Comparison of ENCODE assay signal across 29 cellular contexts in genomic region chr20:51368461-51369211, GRCh38.
DNase-seq lines count a peak whose midpoint lies in the region; ATAC-seq, FAIRE-seq and TF ChIP-seq lines count a peak whose summit lies in the region.
"Had no signal": no experiment of that assay in that cellular context is flagged by ENCODE, and none has a peak within 500 bp of the region (broad histone marks: within the 10 kb centered on the region; RNA-seq: fewer than 3 reads in every experiment).

No MANE protein-coding gene starts in this region.

- no peaks in the 10 kb centered on the region for H3K36me3 Mint-ChIP-seq in stimulated activated effector memory CD8-positive, alpha-beta T cell treated with anti-CD3 and anti-CD28 coated beads, Interleukin-12 subunit alpha, Interleukin-12 subunit beta, amount 100 ng/mL, for 72 hours
- H3K36me3 Mint-ChIP-seq: CD8-positive, alpha-beta T cell had no signal

- peaks cover 16% of the 10 kb centered on the region for H3K4me1 Mint-ChIP-seq in stimulated activated effector memory CD8-positive, alpha-beta T cell treated with anti-CD3 and anti-CD28 coated beads, Interleukin-12 subunit alpha, Interleukin-12 subunit beta, amount 100 ng/mL, for 72 hours

- peak; percentile 36 for DNase-seq in H4 (ENCODE audit: low spot score)
- peak; percentile 35 for DNase-seq in RCC 7860 (ENCODE audit: low spot score)
- peak; percentile 60 for DNase-seq in fibroblast of mammary gland (ENCODE audit: low read depth)
- DNase-seq in stimulated activated effector memory CD8-positive, alpha-beta T cell treated with anti-CD3 and anti-CD28 coated beads, Interleukin-12 subunit alpha, Interleukin-12 subunit beta, amount 100 ng/mL, for 72 hours (ENCODE audit: low spot score in 2 of 2), result no peak
- no peak for DNase-seq in NCI-H510A (lab: John Stamatoyannopoulos, UW)
- DNase-seq: activated CD4-positive, alpha-beta T cell treated with anti-CD3 and anti-CD28 coated beads for 48 hours; activated naive CD4-positive, alpha-beta T cell treated with anti-CD3 and anti-CD28 coated beads for 36 hours; AML-193; amygdala; CD8-positive, alpha-beta T cell; central memory CD4-positive, alpha-beta T cell; GDM1; GOT3; mesendoderm; NCI-H1694; NCI-H2171; NCI-H524 treated with DMSO at 0.1 percent for 48 hours; Peyer's patch; stimulated activated CD4-positive, alpha-beta T cell treated with anti-CD3 and anti-CD28 coated beads, Interleukin-12 subunit alpha, Interleukin-12 subunit beta, amount 100 ng/mL, for 4 hours; stimulated activated CD4-positive, alpha-beta T cell treated with anti-CD3 and anti-CD28 coated beads, Interleukin-4, amount 100 ng/mL, for 4 hours; T-helper 2 cell; thyroid gland had no signal

- H3K4me3 Mint-ChIP-seq in stimulated activated effector memory CD8-positive, alpha-beta T cell treated with anti-CD3 and anti-CD28 coated beads, Interleukin-12 subunit alpha, Interleukin-12 subunit beta, amount 100 ng/mL, for 72 hours, result no peak overlapping the region
- H3K4me3 Mint-ChIP-seq: activated naive CD4-positive, alpha-beta T cell treated with anti-CD3 and anti-CD28 coated beads for 36 hours; activated T-cell treated with anti-CD3 and anti-CD28 coated beads, Interleukin-2, amount 50 U/mL, for 72 hours; CD8-positive, alpha-beta T cell; stimulated activated naive CD8-positive, alpha-beta T cell treated with anti-CD3 and anti-CD28 coated beads, Interleukin-15, Interleukin-2, amounts not matched to agents 100 ng/mL and 50 ng/mL, for 24 hours had no signal

- no peak overlapping the region for H3K27ac Mint-ChIP-seq in stimulated activated effector memory CD8-positive, alpha-beta T cell treated with anti-CD3 and anti-CD28 coated beads, Interleukin-12 subunit alpha, Interleukin-12 subunit beta, amount 100 ng/mL, for 72 hours
- H3K27ac Mint-ChIP-seq: activated naive CD4-positive, alpha-beta T cell treated with anti-CD3 and anti-CD28 coated beads for 36 hours; activated T-cell treated with anti-CD3 and anti-CD28 coated beads, Interleukin-2, amount 50 U/mL, for 72 hours; CD8-positive, alpha-beta T cell; stimulated activated naive CD8-positive, alpha-beta T cell treated with anti-CD3 and anti-CD28 coated beads, Interleukin-15, Interleukin-2, amounts not matched to agents 100 ng/mL and 50 ng/mL, for 24 hours had no signal

- peaks cover 4% of the 10 kb centered on the region for H3K9me3 Mint-ChIP-seq in stimulated activated effector memory CD8-positive, alpha-beta T cell treated with anti-CD3 and anti-CD28 coated beads, Interleukin-12 subunit alpha, Interleukin-12 subunit beta, amount 100 ng/mL, for 72 hours

- TF ChIP-seq CTCF in fibroblast of mammary gland (conservative IDR thresholded peaks at IDR 0.05; ENCODE audit: control insufficient read depth, insufficient read depth, low read depth, low read length), result no peak

- no peak for FAIRE-seq in RCC 7860 (lab: Jason Lieb, UNC)
- FAIRE-seq: endothelial cell of umbilical vein, GM18507 had no signal

- H3K4me3 ChIP-seq in fibroblast of mammary gland (ENCODE audit: control insufficient read depth, low read depth, low read length), result no peak overlapping the region
- H3K4me3 ChIP-seq: Peyer's patch, SK-N-MC, thyroid gland had no signal

- ATAC-seq in stimulated activated effector memory CD8-positive, alpha-beta T cell treated with anti-CD3 and anti-CD28 coated beads, Interleukin-12 subunit alpha, Interleukin-12 subunit beta, amount 100 ng/mL, for 72 hours, result peak; percentile 51
- no peak for ATAC-seq in GM21529 (IDR thresholded peaks at IDR 0.05; ENCODE audit: unreplicated experiment)
- ATAC-seq in SK-N-SH treated with all-trans-retinoic acid at 6 μM for 48 hours, result no peak
- ATAC-seq: CD8-positive, alpha-beta T cell had no signal

TF ChIP-seq in SK-N-SH treated with all-trans-retinoic acid at 6 μM for 48 hours, 23 proteins besides CTCF, POLR2A, EP300 and RAD21:
- TF ChIP-seq ESRRG (CRISPR knock-in tag; IDR thresholded peaks at IDR 0.05) (no peak), ISL1 (CRISPR knock-in tag; IDR thresholded peaks at IDR 0.05) (no peak)

Comparison
In these comparisons a context has a peak if more than half of its experiments do, and no peak if none do; other contexts are left out.
1. DNase-seq: peak in H4 (single experiment), RCC 7860 (single experiment) and fibroblast of mammary gland (single experiment); none in stimulated activated effector memory CD8-positive, alpha-beta T cell treated with anti-CD3 and anti-CD28 coated beads, Interleukin-12 subunit alpha, Interleukin-12 subunit beta, amount 100 ng/mL, for 72 hours (0 of 2) and NCI-H510A (single experiment).